29 cellular contexts compared by ENCODE assay signal in genomic region chr17:50106393-50107131, GRCh38. TPM values are rescaled to one million over a fixed set of nuclear protein-coding genes. Genes with fewer than 3 reads are reported as not detected.
DNase-seq lines count a peak whose midpoint lies in the region; ATAC-seq, FAIRE-seq and TF ChIP-seq lines count a peak whose summit lies in the region.
"Had no signal": no experiment of that assay in that cellular context is flagged by ENCODE, and none has a peak within 500 bp of the region (broad histone marks: within the 10 kb centered on the region; RNA-seq: fewer than 3 reads in every experiment).

No MANE protein-coding gene starts in this region.

- H4K20me1 ChIP-seq in K562 (replicated peaks; ENCODE audit: control insufficient read depth, insufficient read depth, low read length) (no peaks in the 10 kb centered on the region; the same call in 1 of the 2 replicates), neural cell (ENCODE audit: insufficient read depth) (no peaks in the 10 kb centered on the region)
- H4K20me1 ChIP-seq: BLaER1 had no signal

- peak; percentile 25 for DNase-seq in left ventricle myocardium superior
- DNase-seq in cardiac septum (ENCODE audit: low spot score): no peak
- DNase-seq in K562 (ENCODE audit: extremely low read depth in 1 of 4, low spot score in 3 of 4): no peak
- DNase-seq in brain microvascular endothelial cell: no peak
- no peak for DNase-seq in hippocampal formation (lab: John Stamatoyannopoulos, UW)
- DNase-seq: CD4-positive, CD25-positive, alpha-beta regulatory T cell; HFFc6; KBM-7; MG63; NCI-H1105 treated with DMSO at 0.1 percent for 48 hours; NCI-H146; NCI-H1930; NCI-H2107; NCI-H446; NCI-H524 treated with DMSO at 0.1 percent for 48 hours; NCI-H82; NK-92 treated with Interleukin-12 subunit alpha and Interleukin-12 subunit beta, amount 100 ng/mL, for 24 hours; PC-9; SIG-M5 had no signal

- no peak overlapping the region for H3K27ac ChIP-seq in K562 (ENCODE audit: extremely low read depth, low read depth, low read length)
- no peak overlapping the region for H3K27ac ChIP-seq in neural cell (ENCODE audit: low read length)
- H3K27ac ChIP-seq in brain microvascular endothelial cell: no peak overlapping the region
- H3K27ac ChIP-seq: BLaER1, PC-9, SK-N-MC had no signal

- TF ChIP-seq RAD21 in K562 (CRISPR knock-in tag; conservative IDR thresholded peaks at IDR 0.05 in 1 of 2, IDR thresholded peaks at IDR 0.05 in 1 of 2): no peak
- no peak for TF ChIP-seq RAD21 in neural cell (conservative IDR thresholded peaks at IDR 0.05)

- intact Hi-C loops in left ventricle myocardium superior (cut with micrococcal nuclease): loop anchor here (10.0 kb wide), 1 partner anchor 58 kb away; the partner anchor contains the start of gene SGCA
- intact Hi-C loops in cardiac septum (cut with DNase I): no loop called here
- intact Hi-C loops in K562 (cut with micrococcal nuclease): no loop called here

- H3K9me3 ChIP-seq in K562 (replicated peaks; ENCODE audit: control insufficient read depth, insufficient read depth, low read depth, low read length): no peaks in the 10 kb centered on the region
- H3K9me3 ChIP-seq in neural cell (ENCODE audit: low read length): no peaks in the 10 kb centered on the region
- H3K9me3 ChIP-seq: BLaER1, HAP-1, MG63 had no signal

- H3K36me3 ChIP-seq in K562 (ENCODE audit: control insufficient read depth, insufficient read depth, low read length) (no peaks in the 10 kb centered on the region), neural cell (ENCODE audit: insufficient read depth, low read length) (peaks cover 7% of the 10 kb centered on the region), brain microvascular endothelial cell (replicated peaks) (no peaks in the 10 kb centered on the region)
- H3K36me3 ChIP-seq: HAP-1 had no signal

- H3K4me1 ChIP-seq in K562 (replicated peaks in 1 of 2; ENCODE audit: control insufficient read depth in 2 of 2, insufficient read depth in 2 of 2, low read length in 2 of 2): peaks cover 14 to 37% of the 10 kb centered on the region in 2 experiments
- H3K4me1 ChIP-seq: HAP-1 had no signal

- ATAC-seq in left ventricle myocardium superior: no peak
- ATAC-seq in K562: no peak
- ATAC-seq in GM21717 (IDR thresholded peaks at IDR 0.05; ENCODE audit: unreplicated experiment): no peak
- ATAC-seq: GM23338 had no signal

- no peaks in the 10 kb centered on the region for H3F3A ChIP-seq in neural cell (ENCODE audit: insufficient read depth, low read length, poor library complexity, severe bottlenecking)

- in situ Hi-C loops in K562 (cut with MboI): no loop called here
- in situ Hi-C loops in brain microvascular endothelial cell (cut with HindIII; ENCODE audit: low pct_ligation_motif_present, low sequenced_read_pairs): no loop called here

- TF ChIP-seq POLR2A in K562 (conservative IDR thresholded peaks at IDR 0.05): no peak

- no peaks in the 10 kb centered on the region for H3K79me2 ChIP-seq in K562 (ENCODE audit: control insufficient read depth, insufficient read depth, low read length)
- H3K79me2 ChIP-seq in neural cell (replicated peaks; ENCODE audit: insufficient read depth, low read length): no peaks in the 10 kb centered on the region

- H3K9me1 ChIP-seq in K562 (ENCODE audit: control insufficient read depth, insufficient read depth, low read length): peaks cover 4% of the 10 kb centered on the region

- 0 out of 4 replicates have a peak overlapping the region, but pooled peaks of 1 of the 2 experiments have one; percentile 29 for H3K9ac ChIP-seq in K562 (ENCODE audit: insufficient read depth in 1 of 2, low read depth in 2 of 2, low read length in 2 of 2)
- H3K9ac ChIP-seq in neural cell (ENCODE audit: low read length): no peak overlapping the region
- H3K9ac ChIP-seq: BLaER1 had no signal

- TF ChIP-seq CTCF in K562 (IDR thresholded peaks at IDR 0.05 in 2 of 3, conservative IDR thresholded peaks at IDR 0.05 in 1 of 3; ENCODE audit: insufficient read depth in 2 of 3, low read depth in 1 of 3, low read length in 3 of 3) (no peak), neural cell (IDR thresholded peaks at IDR 0.05; ENCODE audit: poor library complexity, severe bottlenecking) (no peak), brain microvascular endothelial cell (IDR thresholded peaks at IDR 0.05; ENCODE audit: low read depth, low read length, missing control alignments) (no peak)

- CTCF ChIA-PET in K562 (lab: Yijun Ruan, JAX; ENCODE audit: low intra/inter-chr PET ratio): no interaction called here

- no TSS peak for BruUV-seq in K562 (replicated peaks; lab: Mats Ljungman, UMichigan)

- WGBS in K562 (ENCODE audit: insufficient coverage, low coverage, missing lambda C conversion rate): 6% methylated on average over 9 of the region's 13 CpGs

- no peaks in the 10 kb centered on the region for H3K9me2 ChIP-seq in neural cell (ENCODE audit: insufficient read depth, low read length)

- H3K4me3 ChIP-seq in K562 (no peak overlapping the region), neural cell (ENCODE audit: low read length) (no peak overlapping the region), brain microvascular endothelial cell (ENCODE audit: low read depth, low read length) (no peak overlapping the region)
- H3K4me3 ChIP-seq: BLaER1, GM23338, HAP-1, MG63, PC-9, SK-N-MC had no signal

- H2AFZ ChIP-seq in K562 (ENCODE audit: low read depth, low read length) (no peak overlapping the region), neural cell (ENCODE audit: low read depth, low read length) (no peak overlapping the region)
- H2AFZ ChIP-seq: GM23338, PC-9 had no signal

- POLR2A ChIA-PET in K562 (lab: Yijun Ruan, JAX): interaction anchor here (0.6 to 0.9 kb wide), 3 partner anchors 8 to 597 kb away, joined by 3 read pairs; no protein-coding TSS in a partner anchor

- H3K4me2 ChIP-seq in K562 (ENCODE audit: insufficient read depth, low read length): no peak overlapping the region
- H3K4me2 ChIP-seq in neural cell (ENCODE audit: low read length): no peak overlapping the region
- H3K4me2 ChIP-seq: BLaER1, GM23338, PC-9 had no signal

- FAIRE-seq in K562 (lab: Jason Lieb, UNC): no peak
- FAIRE-seq: A204.1, D721Med, HTR-8/SVneo had no signal

- peaks cover 0 to 38% of the 10 kb centered on the region in 2 experiments; a peak in 2 of 5 replicates for H3K27me3 ChIP-seq in K562 (ENCODE audit: control insufficient read depth in 2 of 2, insufficient read depth in 2 of 2, low read length in 2 of 2)
- no peaks in the 10 kb centered on the region for H3K27me3 ChIP-seq in neural cell (ENCODE audit: insufficient read depth, low read depth, low read length)
- H3K27me3 ChIP-seq in brain microvascular endothelial cell (replicated peaks): no peaks in the 10 kb centered on the region
- H3K27me3 ChIP-seq: BLaER1, MG63 had no signal

- no peak for TF ChIP-seq EP300 in K562 (IDR thresholded peaks at IDR 0.05; ENCODE audit: low read length)
- no peak for TF ChIP-seq EP300 in neural cell (conservative IDR thresholded peaks at IDR 0.05; ENCODE audit: poor library complexity, severe bottlenecking)

RNA-seq across cellular contexts. Expression of gene PDK2, which starts 11.4 kb away (rescaled TPM):
- total RNA-seq in left ventricle myocardium superior: 277 TPM
- 131 TPM for total RNA-seq in cardiac septum
- total RNA-seq in K562 (2011; cell fraction: chromatin; rRNA removed; ENCODE audit: low replicate concordance): 1.4 and 4.1 TPM in 2 replicates
- 1.1 and 3.0 TPM in 2 replicates for total RNA-seq in K562 (2011; cell fraction: nucleolus; rRNA removed)
- 0.37 and 0.53 TPM in 2 replicates for total RNA-seq in K562 (2011; cell fraction: nucleoplasm; rRNA removed)
- total RNA-seq in K562 (2014; rRNA removed): 1.00 and 1.5 TPM in 2 replicates
- total RNA-seq in K562 (2014; rRNA removed; fragmentation: Illumina TruSeq; extraction: Trizol): 0.38 and 0.87 TPM in 2 replicates
- total RNA-seq in K562 (2015; rRNA removed; fragmentation: Illumina TruSeq; extraction: Trizol): 1.2 and 1.4 TPM in 2 replicates
- total RNA-seq in K562 (2021): 1.9 and 2.5 TPM in 2 replicates
- 1.8 and 5.3 TPM in 2 replicates for polyA plus RNA-seq in K562 (2011; rRNA removed)
- 3.7 and 10.5 TPM in 2 replicates for polyA plus RNA-seq in K562 (2011; cell fraction: cytosol; rRNA removed)
- polyA plus RNA-seq in K562 (2011; cell fraction: nucleus; rRNA removed): 4.9 and 5.8 TPM in 2 replicates
- 2.6 and 5.2 TPM in 2 replicates for polyA plus RNA-seq in K562 (2012)
- polyA plus RNA-seq in K562 (2014; fragmentation: Illumina TruSeq; extraction: Trizol): 2.0 and 2.7 TPM in 2 replicates
- polyA plus RNA-seq in K562 (2014; fragmentation: Nextera tagmentation; extraction: Ambion mirVana): under 1 TPM; 0.03 to 0.08 TPM
- polyA plus RNA-seq in K562 (2014; rRNA removed): 1.5 and 2.6 TPM in 2 replicates
- polyA minus RNA-seq in K562 (2011; rRNA and poly(A)+ RNA removed): 3.0 and 4.2 TPM in 2 replicates
- polyA minus RNA-seq in K562 (2011; cell fraction: cytosol; rRNA and poly(A)+ RNA removed): 3.3 and 9.3 TPM in 2 replicates
- polyA minus RNA-seq in K562 (2011; cell fraction: nucleus; rRNA and poly(A)+ RNA removed): 1.6 and 1.8 TPM in 2 replicates
- 36.2 and 41.7 TPM in 2 replicates for polyA plus RNA-seq in neural cell
- polyA minus RNA-seq in neural cell: 31.9 and 37.3 TPM in 2 replicates

RNA-seq across cellular contexts. Expression of gene SAMD14, which starts 23.4 kb away (rescaled TPM):
- total RNA-seq in left ventricle myocardium superior (1.2 TPM), cardiac septum (4.4 TPM), K562 (2014; rRNA removed) (not detected in 2 replicates), K562 (2014; rRNA removed; fragmentation: Illumina TruSeq; extraction: Trizol) (not detected in 2 replicates), K562 (2015; rRNA removed; fragmentation: Illumina TruSeq; extraction: Trizol) (not detected in 2 replicates), K562 (2021) (0.07 TPM in 1 of 2 replicates, not detected in the other)
- 0.18 and 1.0 TPM in 2 replicates for total RNA-seq in K562 (2011; cell fraction: chromatin; rRNA removed; ENCODE audit: low replicate concordance)
- 0.50 TPM in 1 of 2 replicates, not detected in the other for total RNA-seq in K562 (2011; cell fraction: nucleolus; rRNA removed)
- not detected in 2 replicates for total RNA-seq in K562 (2011; cell fraction: nucleoplasm; rRNA removed)
- polyA plus RNA-seq in K562 (2011; rRNA removed) (0.14 TPM in 1 of 2 replicates, not detected in the other), K562 (2014; fragmentation: Illumina TruSeq; extraction: Trizol) (0.04 TPM in 1 of 2 replicates, not detected in the other), K562 (2014; fragmentation: Nextera tagmentation; extraction: Ambion mirVana) (not detected), K562 (2014; rRNA removed) (0.11 TPM in 1 of 2 replicates, not detected in the other), neural cell (105 and 128 TPM in 2 replicates)
- 0.01 and 0.10 TPM in 2 replicates for polyA plus RNA-seq in K562 (2011; cell fraction: cytosol; rRNA removed)
- 0.15 and 0.24 TPM in 2 replicates for polyA plus RNA-seq in K562 (2011; cell fraction: nucleus; rRNA removed)
- 0.07 and 0.22 TPM in 2 replicates for polyA plus RNA-seq in K562 (2012)
- polyA minus RNA-seq in K562 (2011; rRNA and poly(A)+ RNA removed): 0.15 TPM in 1 of 2 replicates, not detected in the other
- polyA minus RNA-seq in K562 (2011; cell fraction: cytosol; rRNA and poly(A)+ RNA removed): not detected in 2 replicates
- polyA minus RNA-seq in K562 (2011; cell fraction: nucleus; rRNA and poly(A)+ RNA removed): not detected in 2 replicates
- polyA minus RNA-seq in neural cell: 77.2 and 83.0 TPM in 2 replicates

RNA-seq across cellular contexts. Expression of gene PPP1R9B, which starts 43.9 kb away (rescaled TPM):
- total RNA-seq in left ventricle myocardium superior (37.6 TPM), cardiac septum (46.1 TPM), K562 (2014; rRNA removed) (45.5 and 52.9 TPM in 2 replicates), K562 (2014; rRNA removed; fragmentation: Illumina TruSeq; extraction: Trizol) (9.9 and 14.5 TPM in 2 replicates), K562 (2015; rRNA removed; fragmentation: Illumina TruSeq; extraction: Trizol) (28.6 and 29.0 TPM in 2 replicates), K562 (2021) (56.6 and 63.5 TPM in 2 replicates)
- 29.7 and 49.5 TPM in 2 replicates for total RNA-seq in K562 (2011; cell fraction: chromatin; rRNA removed; ENCODE audit: low replicate concordance)
- total RNA-seq in K562 (2011; cell fraction: nucleolus; rRNA removed): 27.6 and 29.7 TPM in 2 replicates
- 29.0 and 30.6 TPM in 2 replicates for total RNA-seq in K562 (2011; cell fraction: nucleoplasm; rRNA removed)
- polyA plus RNA-seq in K562 (2011; rRNA removed) (11.6 and 12.7 TPM in 2 replicates), K562 (2014; fragmentation: Illumina TruSeq; extraction: Trizol) (24.7 and 25.5 TPM in 2 replicates), K562 (2014; fragmentation: Nextera tagmentation; extraction: Ambion mirVana) (under 1 TPM; 0.10 to 0.13 TPM), K562 (2014; rRNA removed) (34.2 and 35.7 TPM in 2 replicates), neural cell (29.2 and 30.5 TPM in 2 replicates)
- 11.9 and 15.6 TPM in 2 replicates for polyA plus RNA-seq in K562 (2011; cell fraction: cytosol; rRNA removed)
- polyA plus RNA-seq in K562 (2011; cell fraction: nucleus; rRNA removed): 50.9 and 52.5 TPM in 2 replicates
- 27.4 and 32.9 TPM in 2 replicates for polyA plus RNA-seq in K562 (2012)
- 18.9 and 21.8 TPM in 2 replicates for polyA minus RNA-seq in K562 (2011; rRNA and poly(A)+ RNA removed)
- 17.7 and 18.7 TPM in 2 replicates for polyA minus RNA-seq in K562 (2011; cell fraction: cytosol; rRNA and poly(A)+ RNA removed)
- 12.4 and 25.9 TPM in 2 replicates for polyA minus RNA-seq in K562 (2011; cell fraction: nucleus; rRNA and poly(A)+ RNA removed)
- polyA minus RNA-seq in neural cell: 56.8 and 70.1 TPM in 2 replicates

RNA-seq across cellular contexts. Expression of gene ITGA3, which starts 50.7 kb away (rescaled TPM):
- total RNA-seq in left ventricle myocardium superior: 16.5 TPM
- total RNA-seq in cardiac septum: 57.8 TPM
- 0.19 and 1.1 TPM in 2 replicates for total RNA-seq in K562 (2011; cell fraction: chromatin; rRNA removed; ENCODE audit: low replicate concordance)
- total RNA-seq in K562 (2011; cell fraction: nucleolus; rRNA removed): 1.1 and 4.2 TPM in 2 replicates
- 0.51 and 1.1 TPM in 2 replicates for total RNA-seq in K562 (2011; cell fraction: nucleoplasm; rRNA removed)
- 0.05 and 0.20 TPM in 2 replicates for total RNA-seq in K562 (2014; rRNA removed)
- 0.10 and 0.33 TPM in 2 replicates for total RNA-seq in K562 (2014; rRNA removed; fragmentation: Illumina TruSeq; extraction: Trizol)
- total RNA-seq in K562 (2015; rRNA removed; fragmentation: Illumina TruSeq; extraction: Trizol): 0.11 and 0.14 TPM in 2 replicates
- 0.75 and 1.3 TPM in 2 replicates for total RNA-seq in K562 (2021)
- 0.15 and 0.16 TPM in 2 replicates for polyA plus RNA-seq in K562 (2011; rRNA removed)
- polyA plus RNA-seq in K562 (2011; cell fraction: cytosol; rRNA removed): 0.13 and 0.30 TPM in 2 replicates
- polyA plus RNA-seq in K562 (2011; cell fraction: nucleus; rRNA removed): 0.86 and 1.1 TPM in 2 replicates
- polyA plus RNA-seq in K562 (2012): 0.35 and 1.4 TPM in 2 replicates
- 0.13 and 0.24 TPM in 2 replicates for polyA plus RNA-seq in K562 (2014; fragmentation: Illumina TruSeq; extraction: Trizol)
- polyA plus RNA-seq in K562 (2014; fragmentation: Nextera tagmentation; extraction: Ambion mirVana): not detected
- 0.03 TPM in 2 replicates for polyA plus RNA-seq in K562 (2014; rRNA removed)
- 1.1 TPM in 1 of 2 replicates, not detected in the other for polyA minus RNA-seq in K562 (2011; rRNA and poly(A)+ RNA removed)
- 0.19 and 2.6 TPM in 2 replicates for polyA minus RNA-seq in K562 (2011; cell fraction: cytosol; rRNA and poly(A)+ RNA removed)
- polyA minus RNA-seq in K562 (2011; cell fraction: nucleus; rRNA and poly(A)+ RNA removed): 0.56 and 0.67 TPM in 2 replicates
- 33.0 and 37.2 TPM in 2 replicates for polyA plus RNA-seq in neural cell
- polyA minus RNA-seq in neural cell: 38.1 and 53.8 TPM in 2 replicates

RNA-seq across cellular contexts. Expression of gene SGCA, which starts 59.2 kb away (rescaled TPM):
- total RNA-seq in left ventricle myocardium superior: 155 TPM
- total RNA-seq in cardiac septum: 159 TPM
- not detected in 2 replicates for total RNA-seq in K562 (2011; cell fraction: chromatin; rRNA removed; ENCODE audit: low replicate concordance)
- not detected in 2 replicates for total RNA-seq in K562 (2011; cell fraction: nucleolus; rRNA removed)
- total RNA-seq in K562 (2011; cell fraction: nucleoplasm; rRNA removed): not detected in 2 replicates
- not detected in 2 replicates for total RNA-seq in K562 (2014; rRNA removed)
- total RNA-seq in K562 (2014; rRNA removed; fragmentation: Illumina TruSeq; extraction: Trizol): not detected in 2 replicates
- not detected in 2 replicates for total RNA-seq in K562 (2015; rRNA removed; fragmentation: Illumina TruSeq; extraction: Trizol)
- total RNA-seq in K562 (2021): not detected in 2 replicates
- not detected in 2 replicates for polyA plus RNA-seq in K562 (2011; rRNA removed)
- not detected in 2 replicates for polyA plus RNA-seq in K562 (2011; cell fraction: cytosol; rRNA removed)
- not detected in 2 replicates for polyA plus RNA-seq in K562 (2011; cell fraction: nucleus; rRNA removed)
- polyA plus RNA-seq in K562 (2012): not detected in 2 replicates
- not detected in 2 replicates for polyA plus RNA-seq in K562 (2014; fragmentation: Illumina TruSeq; extraction: Trizol)
- polyA plus RNA-seq in K562 (2014; fragmentation: Nextera tagmentation; extraction: Ambion mirVana): not detected
- polyA plus RNA-seq in K562 (2014; rRNA removed): not detected in 2 replicates
- polyA minus RNA-seq in K562 (2011; rRNA and poly(A)+ RNA removed): not detected in 2 replicates
- polyA minus RNA-seq in K562 (2011; cell fraction: cytosol; rRNA and poly(A)+ RNA removed): not detected in 2 replicates
- not detected in 2 replicates for polyA minus RNA-seq in K562 (2011; cell fraction: nucleus; rRNA and poly(A)+ RNA removed)
- polyA plus RNA-seq in neural cell: 0.43 TPM in 1 of 2 replicates, not detected in the other
- not detected in 2 replicates for polyA minus RNA-seq in neural cell
- total RNA-seq: CD4-positive, CD25-positive, alpha-beta regulatory T cell; GM23338; PC-9; RPMI7951 had no signal
- polyA plus RNA-seq: CD4-positive, CD25-positive, alpha-beta regulatory T cell had no signal

Comparison
In these comparisons a context has a peak if more than half of its experiments do, and no peak if none do; other contexts are left out.
1. RNA of gene PDK2, which starts 11.4 kb away (total RNA-seq): 277 TPM in left ventricle myocardium superior (single experiment) and 131 TPM in cardiac septum (single experiment); 0.37 to 4.1 TPM in K562; every median in the first group is over 10 times any median in the second.